In genomic region chr15:39624806-39625205, GRCh38 we compare ENCODE assay signal across 9 cellular contexts. TPM values are rescaled to one million over a fixed set of nuclear protein-coding genes. Genes with fewer than 3 reads are reported as not detected.
DNase-seq lines count a peak whose midpoint lies in the region; ATAC-seq and TF ChIP-seq lines count a peak whose summit lies in the region.
"Had no signal": no experiment of that assay in that cellular context is flagged by ENCODE, and none has a peak within 500 bp of the region (broad histone marks: within the 10 kb centered on the region; RNA-seq: fewer than 3 reads in every experiment).

No MANE protein-coding gene starts in this region.

- ATAC-seq in gastrocnemius medialis (peak; percentile 86 to 91), HG03469 (IDR thresholded peaks at IDR 0.05; ENCODE audit: unreplicated experiment) (no peak)

- H3K27ac ChIP-seq in gastrocnemius medialis: peak overlapping the region; percentile 57 to 81 (median 74)
- H3K27ac ChIP-seq: neutrophil had no signal

- H3K27me3 ChIP-seq in MG63: no peaks in the 10 kb centered on the region
- H3K27me3 ChIP-seq in gastrocnemius medialis: no peaks in the 10 kb centered on the region
- H3K27me3 ChIP-seq: neutrophil had no signal

- in situ Hi-C loops in gastrocnemius medialis (cut with MboI; ENCODE audit: low sequenced_read_pairs in 4 of 4): no loop called here

- H3K9me3 ChIP-seq in MG63: peaks cover 5% of the 10 kb centered on the region
- no peaks in the 10 kb centered on the region for H3K9me3 ChIP-seq in gastrocnemius medialis
- H3K9me3 ChIP-seq: neutrophil had no signal

- H3K4me3 ChIP-seq in MG63 (no peak overlapping the region), gastrocnemius medialis (no peak overlapping the region)

- H3K36me3 ChIP-seq in MG63 (no peaks in the 10 kb centered on the region; the same call in 1 of the 2 replicates), gastrocnemius medialis (no peaks in the 10 kb centered on the region)
- H3K36me3 ChIP-seq: neutrophil had no signal

- intact Hi-C loops in gastrocnemius medialis (cut with DNase I; ENCODE audit: low total_unique reads): loop anchor here (5.0 kb wide), 1 partner anchor 57 kb away; no protein-coding TSS in a partner anchor

- DNase-seq in GM03348 (ENCODE audit: low spot score) (peak; percentile 85), MG63 (peak; percentile 92), activated T-cell treated with anti-CD3 and anti-CD28 coated beads for 1 hour (ENCODE audit: low read depth) (peak; percentile 29), fibroblast of peridontal ligament (ENCODE audit: extremely low read depth) (peak; percentile 89), gastrocnemius medialis (peak; percentile 17 to 76), superior temporal gyrus (ENCODE audit: extremely low spot score) (no peak), iPS-NIHi7 (ENCODE audit: extremely low spot score) (no peak)

- TF ChIP-seq POLR2A in gastrocnemius medialis (IDR thresholded peaks at IDR 0.05): peak in 1 of 2 donors; percentile 17

- H3K4me1 ChIP-seq in gastrocnemius medialis: peaks cover 26 to 37% of the 10 kb centered on the region in 2 donors

- TF ChIP-seq CTCF in gastrocnemius medialis (IDR thresholded peaks at IDR 0.05 in 4 of 5, conservative IDR thresholded peaks at IDR 0.05 in 1 of 5): no peak

RNA-seq across cellular contexts. Expression of gene THBS1, which starts 43.9 kb away (rescaled TPM):
- 335 and 364 TPM in 2 replicates for total RNA-seq in MG63 (2014; rRNA removed; shearing (Covaris generic); ENCODE audit: low replicate concordance)
- 10 to 100 TPM; 10.7 to 99.0 (median 44.6) TPM for total RNA-seq in gastrocnemius medialis

Comparison
In these comparisons a context has a peak if more than half of its experiments do, and no peak if none do; other contexts are left out.
1. DNase-seq: peak in GM03348 (single experiment), MG63 (single experiment), activated T-cell treated with anti-CD3 and anti-CD28 coated beads for 1 hour (single experiment), fibroblast of peridontal ligament (single experiment) and gastrocnemius medialis (2 of 2); none in superior temporal gyrus (single experiment) and iPS-NIHi7 (single experiment).